In the genomic region with DNA sequence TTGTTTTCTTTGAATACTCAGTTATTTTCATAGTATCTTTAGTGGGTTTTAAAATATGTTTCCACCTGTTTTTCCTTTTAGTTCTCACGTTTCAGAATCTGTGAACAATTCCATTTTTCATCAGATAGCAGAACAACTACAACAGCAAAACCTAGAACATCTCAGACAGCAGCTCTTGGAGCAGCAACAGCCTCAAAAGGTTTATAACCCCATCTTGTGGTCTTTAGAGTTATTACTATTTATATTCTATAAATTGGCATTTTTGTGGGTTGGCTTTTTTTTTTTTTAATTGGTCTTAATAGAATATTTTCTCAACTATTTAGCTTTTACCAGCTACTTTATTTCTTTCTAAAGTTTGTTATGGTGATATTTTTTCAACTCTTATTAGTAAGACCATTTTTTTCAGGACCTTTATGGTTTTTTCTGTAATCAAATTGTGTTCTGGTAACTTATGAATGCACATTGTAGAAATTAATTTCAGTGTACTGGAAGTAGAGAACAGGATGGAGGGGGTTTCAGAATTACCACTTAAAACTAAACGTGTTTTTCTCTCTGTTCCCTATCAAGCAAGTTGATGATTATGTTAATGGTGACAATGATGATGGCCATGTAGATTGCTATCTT, we compare ENCODE assay signal across 8 cellular contexts.
DNase-seq lines count a peak whose midpoint lies in the region; ATAC-seq, FAIRE-seq and TF ChIP-seq lines count a peak whose summit lies in the region.

No MANE protein-coding gene starts in this region.

- H3K4me3 Mint-ChIP-seq in activated CD4-positive, alpha-beta memory T cell treated with anti-CD3 and anti-CD28 coated beads, Interleukin-2, amount 10 ng/mL, durations not matched to agents 7 days and 5 days, result no peak overlapping the region

- H3K27me3 ChIP-seq in body of pancreas (no peaks in the 10 kb centered on the region), HepG2 (ENCODE audit: control insufficient read depth in 1 of 2, insufficient read depth in 2 of 2, low read length in 2 of 2) (no peaks in the 10 kb centered on the region)

- TF ChIP-seq POLR2A in body of pancreas (IDR thresholded peaks at IDR 0.05), result no peak
- TF ChIP-seq POLR2A in HepG2 (IDR thresholded peaks at IDR 0.05; ENCODE audit: insufficient read depth in 1 of 2, low read depth in 2 of 2, low read length in 2 of 2), result no peak

- POLR2A ChIA-PET in HepG2 (lab: Yijun Ruan, JAX), result no interaction called here
- POLR2A ChIA-PET in activated CD4-positive, alpha-beta memory T cell treated with anti-CD3 and anti-CD28 coated beads, Interleukin-2, amount 10 ng/mL, durations not matched to agents 7 days and 5 days (lab: Charles Lee), result interaction anchor here (1.4 kb wide), 1 partner anchor 130 kb away, joined by 4 read pairs; no protein-coding TSS in a partner anchor

- in situ Hi-C loops in HepG2 (cut with HindIII; ENCODE audit: extremely low pct_ligation_motif_present, low pct_unique_long_range_greater_than_20kb), result loop anchor here (5.0 kb wide), 1 partner anchor 128 kb away; no protein-coding TSS in a partner anchor

- H3K27ac ChIP-seq in body of pancreas, result no peak overlapping the region
- H3K27ac ChIP-seq in HepG2 (ENCODE audit: extremely low read length, insufficient read depth, low read length), result no peak overlapping the region

- FAIRE-seq in HepG2 (lab: Jason Lieb, UNC), result peak; percentile 46

- no peak overlapping the region for H3K9ac ChIP-seq in HepG2 (ENCODE audit: insufficient read depth, low read depth, low read length)

- H3K36me3 Mint-ChIP-seq in activated CD4-positive, alpha-beta memory T cell treated with anti-CD3 and anti-CD28 coated beads, Interleukin-2, amount 10 ng/mL, durations not matched to agents 7 days and 5 days (ENCODE audit: low read depth), result peaks cover 37% of the 10 kb centered on the region

- TF ChIP-seq EP300 in HepG2 (IDR thresholded peaks at IDR 0.05; ENCODE audit: low read depth in 2 of 2, low read length in 2 of 2) (no peak), HepG2 (CRISPR knock-in tag; IDR thresholded peaks at IDR 0.05; ENCODE audit: borderline replicate concordance) (no peak)

- TF ChIP-seq CTCF in GM10266 (IDR thresholded peaks at IDR 0.05; ENCODE audit: control insufficient read depth, insufficient read depth, low read depth, missing control alignments) (peak; percentile 33), body of pancreas (IDR thresholded peaks at IDR 0.05) (peak; percentile 27 to 55 (median 48)), HepG2 (CRISPR knock-in tag; IDR thresholded peaks at IDR 0.05) (peak; percentile 39)

- ATAC-seq in body of pancreas (no peak), HepG2 (peak; percentile 56; the same call in 2 of the 3 replicates)

- H3K4me3 ChIP-seq in body of pancreas (no peak overlapping the region), HepG2 (replicated peaks in 1 of 3; ENCODE audit: insufficient read depth in 1 of 3, low read depth in 2 of 3, low read length in 3 of 3) (no peak overlapping the region)

- peak; percentile 10 for DNase-seq in A172 (ENCODE audit: low spot score)
- DNase-seq in GM10266 (ENCODE audit: extremely low spot score), result peak; percentile 38
- DNase-seq in NCI-H1105 (lab: John Stamatoyannopoulos, UW), result peak; percentile 15
- DNase-seq in body of pancreas, result no peak
- DNase-seq in HepG2 (ENCODE audit: low spot score), result peak; percentile 43
- no peak for DNase-seq in activated T-cell treated with anti-CD3 and anti-CD28 coated beads for 4 hours
- no peak for DNase-seq in NK-92 (lab: John Stamatoyannopoulos, UW; ENCODE audit: unreplicated experiment)
- DNase-seq in activated CD4-positive, alpha-beta memory T cell treated with anti-CD3 and anti-CD28 coated beads, Interleukin-2, amount 10 ng/mL, durations not matched to agents 7 days and 5 days, result no peak

- H3K9me3 Mint-ChIP-seq in activated CD4-positive, alpha-beta memory T cell treated with anti-CD3 and anti-CD28 coated beads, Interleukin-2, amount 10 ng/mL, durations not matched to agents 7 days and 5 days, result no peaks in the 10 kb centered on the region

- no peak overlapping the region for H3K27ac Mint-ChIP-seq in activated CD4-positive, alpha-beta memory T cell treated with anti-CD3 and anti-CD28 coated beads, Interleukin-2, amount 10 ng/mL, durations not matched to agents 7 days and 5 days

- intact Hi-C loops in body of pancreas (cut with DNase I), result loop anchor here (10.0 kb wide), 1 partner anchor 131 kb away; no protein-coding TSS in a partner anchor
- intact Hi-C loops in HepG2 (cut with micrococcal nuclease; ENCODE audit: unreplicated experiment), result loop anchor here (1.0 to 10.0 kb wide), 3 partner anchors 72 to 301 kb away; partner anchors contain the start of gene SCAF8

- H3K79me2 ChIP-seq in HepG2 (ENCODE audit: insufficient read depth, low read length), result no peaks in the 10 kb centered on the region

- no peak overlapping the region for H3K4me2 ChIP-seq in HepG2 (ENCODE audit: low read depth, low read length)

- H3K36me3 ChIP-seq in body of pancreas (replicated peaks in 1 of 2; ENCODE audit: insufficient read depth in 1 of 2, low read depth in 2 of 2) (peaks cover 3 to 17% of the 10 kb centered on the region in 2 donors), HepG2 (replicated peaks in 1 of 2; ENCODE audit: control insufficient read depth in 1 of 2, insufficient read depth in 2 of 2, low read length in 2 of 2) (peaks cover 16 to 84% of the 10 kb centered on the region in 2 experiments)

- 7 to 16% methylated on average over 2 of the region's 2 CpGs for WGBS in body of pancreas, 2 donors
- WGBS in HepG2 (ENCODE audit: low lambda C conversion rate), result 88% methylated on average over 2 of the region's 2 CpGs

- BruUV-seq in HepG2 (replicated peaks; lab: Mats Ljungman, UMichigan), result no TSS peak

- no peaks in the 10 kb centered on the region for H4K20me1 ChIP-seq in HepG2 (ENCODE audit: insufficient read depth, low read length)

- H3K27me3 Mint-ChIP-seq in activated CD4-positive, alpha-beta memory T cell treated with anti-CD3 and anti-CD28 coated beads, Interleukin-2, amount 10 ng/mL, durations not matched to agents 7 days and 5 days, result no peaks in the 10 kb centered on the region

- CTCF ChIA-PET in HepG2 (lab: Yijun Ruan, JAX; ENCODE audit: low intra/inter-chr PET ratio, low total read pairs), result interaction anchor here (1.6 to 4.4 kb wide), 3 partner anchors 72 to 131 kb away, joined by 3 to 63 read pairs (median 10); partner anchors contain the start of gene SCAF8
- CTCF ChIA-PET in activated CD4-positive, alpha-beta memory T cell treated with anti-CD3 and anti-CD28 coated beads, Interleukin-2, amount 10 ng/mL, durations not matched to agents 7 days and 5 days (lab: Charles Lee), result interaction anchor here (0.6 to 9.3 kb wide), 9 partner anchors 9 to 130 kb away, joined by 3 to 111 read pairs (median 4); no protein-coding TSS in a partner anchor

- H3K4me1 ChIP-seq in body of pancreas, result no peaks in the 10 kb centered on the region
- peaks cover 10% of the 10 kb centered on the region; the same call in 1 of the 2 replicates for H3K4me1 ChIP-seq in HepG2 (ENCODE audit: insufficient read depth, low read length)

- no peak for TF ChIP-seq RAD21 in HepG2 (CRISPR knock-in tag; IDR thresholded peaks at IDR 0.05)

- H3K9me3 ChIP-seq in body of pancreas (no peaks in the 10 kb centered on the region), HepG2 (ENCODE audit: low read length) (no peaks in the 10 kb centered on the region)

- no peak overlapping the region for H2AFZ ChIP-seq in HepG2 (ENCODE audit: low read length)

- peaks cover 1% of the 10 kb centered on the region for H3K4me1 Mint-ChIP-seq in activated CD4-positive, alpha-beta memory T cell treated with anti-CD3 and anti-CD28 coated beads, Interleukin-2, amount 10 ng/mL, durations not matched to agents 7 days and 5 days

TF ChIP-seq in HepG2, 621 proteins besides CTCF, POLR2A, EP300 and RAD21 (continues in another document):
- TF ChIP-seq STAG1 (CRISPR knock-in tag; IDR thresholded peaks at IDR 0.05), result peak; percentile 58
- TF ChIP-seq SMC3 (IDR thresholded peaks at IDR 0.05; ENCODE audit: low read length), result peak; percentile 64
- no peak for TF ChIP-seq ZNF296 (CRISPR knock-in tag; conservative IDR thresholded peaks at IDR 0.05)
- no peak for TF ChIP-seq HOXA7 (CRISPR knock-in tag; IDR thresholded peaks at IDR 0.05)
- TF ChIP-seq DNMT3B (CRISPR knock-in tag; conservative IDR thresholded peaks at IDR 0.05), result no peak
- TF ChIP-seq GATAD2A (CRISPR knock-in tag; IDR thresholded peaks at IDR 0.05), result no peak
- no peak for TF ChIP-seq PAWR (CRISPR knock-in tag; IDR thresholded peaks at IDR 0.05; ENCODE audit: borderline replicate concordance)
- no peak for TF ChIP-seq HNF1B (CRISPR knock-in tag; IDR thresholded peaks at IDR 0.05)
- no peak for TF ChIP-seq ZNF33A (CRISPR knock-in tag; IDR thresholded peaks at IDR 0.05; ENCODE audit: borderline replicate concordance)

Comparison
In these comparisons a context has a peak if more than half of its experiments do, and no peak if none do; other contexts are left out.
1. DNase-seq: peak in A172 (single experiment), GM10266 (single experiment), NCI-H1105 (single experiment) and HepG2 (single experiment); none in body of pancreas (0 of 4), activated T-cell treated with anti-CD3 and anti-CD28 coated beads for 4 hours (single experiment), NK-92 (single experiment) and activated CD4-positive, alpha-beta memory T cell treated with anti-CD3 and anti-CD28 coated beads, Interleukin-2, amount 10 ng/mL, durations not matched to agents 7 days and 5 days (single experiment).
2. Peak in every context shown above with its lines, with median percentiles within 50 percentile points of each other: CTCF ChIP-seq.